In the genomic region with DNA sequence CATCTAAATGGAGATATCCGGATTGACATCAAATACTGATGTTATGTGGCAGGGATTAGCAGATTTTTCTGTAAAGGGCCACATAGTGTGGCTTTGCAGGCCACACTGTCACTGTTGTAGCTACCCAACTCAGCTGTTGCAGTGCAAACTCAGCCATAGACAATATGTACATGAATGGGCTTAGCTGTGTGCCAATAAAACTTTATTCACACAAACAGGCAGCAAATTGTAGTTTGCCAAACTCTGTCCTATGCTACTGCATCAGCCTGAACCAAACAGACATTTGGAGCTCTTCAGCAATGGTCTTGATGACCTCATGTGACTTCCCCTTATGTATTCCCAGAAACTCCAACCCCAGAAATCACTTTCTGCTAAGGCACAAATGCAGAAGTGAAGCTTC, we compare ENCODE assay signal across 1 cellular context.
TF ChIP-seq lines count a peak whose summit lies in the region.

No MANE protein-coding gene starts in this region.

TF ChIP-seq in GM23338, 12 proteins besides CTCF, POLR2A, EP300 and RAD21 (continued from another document):
- TF ChIP-seq, protein P1, sequence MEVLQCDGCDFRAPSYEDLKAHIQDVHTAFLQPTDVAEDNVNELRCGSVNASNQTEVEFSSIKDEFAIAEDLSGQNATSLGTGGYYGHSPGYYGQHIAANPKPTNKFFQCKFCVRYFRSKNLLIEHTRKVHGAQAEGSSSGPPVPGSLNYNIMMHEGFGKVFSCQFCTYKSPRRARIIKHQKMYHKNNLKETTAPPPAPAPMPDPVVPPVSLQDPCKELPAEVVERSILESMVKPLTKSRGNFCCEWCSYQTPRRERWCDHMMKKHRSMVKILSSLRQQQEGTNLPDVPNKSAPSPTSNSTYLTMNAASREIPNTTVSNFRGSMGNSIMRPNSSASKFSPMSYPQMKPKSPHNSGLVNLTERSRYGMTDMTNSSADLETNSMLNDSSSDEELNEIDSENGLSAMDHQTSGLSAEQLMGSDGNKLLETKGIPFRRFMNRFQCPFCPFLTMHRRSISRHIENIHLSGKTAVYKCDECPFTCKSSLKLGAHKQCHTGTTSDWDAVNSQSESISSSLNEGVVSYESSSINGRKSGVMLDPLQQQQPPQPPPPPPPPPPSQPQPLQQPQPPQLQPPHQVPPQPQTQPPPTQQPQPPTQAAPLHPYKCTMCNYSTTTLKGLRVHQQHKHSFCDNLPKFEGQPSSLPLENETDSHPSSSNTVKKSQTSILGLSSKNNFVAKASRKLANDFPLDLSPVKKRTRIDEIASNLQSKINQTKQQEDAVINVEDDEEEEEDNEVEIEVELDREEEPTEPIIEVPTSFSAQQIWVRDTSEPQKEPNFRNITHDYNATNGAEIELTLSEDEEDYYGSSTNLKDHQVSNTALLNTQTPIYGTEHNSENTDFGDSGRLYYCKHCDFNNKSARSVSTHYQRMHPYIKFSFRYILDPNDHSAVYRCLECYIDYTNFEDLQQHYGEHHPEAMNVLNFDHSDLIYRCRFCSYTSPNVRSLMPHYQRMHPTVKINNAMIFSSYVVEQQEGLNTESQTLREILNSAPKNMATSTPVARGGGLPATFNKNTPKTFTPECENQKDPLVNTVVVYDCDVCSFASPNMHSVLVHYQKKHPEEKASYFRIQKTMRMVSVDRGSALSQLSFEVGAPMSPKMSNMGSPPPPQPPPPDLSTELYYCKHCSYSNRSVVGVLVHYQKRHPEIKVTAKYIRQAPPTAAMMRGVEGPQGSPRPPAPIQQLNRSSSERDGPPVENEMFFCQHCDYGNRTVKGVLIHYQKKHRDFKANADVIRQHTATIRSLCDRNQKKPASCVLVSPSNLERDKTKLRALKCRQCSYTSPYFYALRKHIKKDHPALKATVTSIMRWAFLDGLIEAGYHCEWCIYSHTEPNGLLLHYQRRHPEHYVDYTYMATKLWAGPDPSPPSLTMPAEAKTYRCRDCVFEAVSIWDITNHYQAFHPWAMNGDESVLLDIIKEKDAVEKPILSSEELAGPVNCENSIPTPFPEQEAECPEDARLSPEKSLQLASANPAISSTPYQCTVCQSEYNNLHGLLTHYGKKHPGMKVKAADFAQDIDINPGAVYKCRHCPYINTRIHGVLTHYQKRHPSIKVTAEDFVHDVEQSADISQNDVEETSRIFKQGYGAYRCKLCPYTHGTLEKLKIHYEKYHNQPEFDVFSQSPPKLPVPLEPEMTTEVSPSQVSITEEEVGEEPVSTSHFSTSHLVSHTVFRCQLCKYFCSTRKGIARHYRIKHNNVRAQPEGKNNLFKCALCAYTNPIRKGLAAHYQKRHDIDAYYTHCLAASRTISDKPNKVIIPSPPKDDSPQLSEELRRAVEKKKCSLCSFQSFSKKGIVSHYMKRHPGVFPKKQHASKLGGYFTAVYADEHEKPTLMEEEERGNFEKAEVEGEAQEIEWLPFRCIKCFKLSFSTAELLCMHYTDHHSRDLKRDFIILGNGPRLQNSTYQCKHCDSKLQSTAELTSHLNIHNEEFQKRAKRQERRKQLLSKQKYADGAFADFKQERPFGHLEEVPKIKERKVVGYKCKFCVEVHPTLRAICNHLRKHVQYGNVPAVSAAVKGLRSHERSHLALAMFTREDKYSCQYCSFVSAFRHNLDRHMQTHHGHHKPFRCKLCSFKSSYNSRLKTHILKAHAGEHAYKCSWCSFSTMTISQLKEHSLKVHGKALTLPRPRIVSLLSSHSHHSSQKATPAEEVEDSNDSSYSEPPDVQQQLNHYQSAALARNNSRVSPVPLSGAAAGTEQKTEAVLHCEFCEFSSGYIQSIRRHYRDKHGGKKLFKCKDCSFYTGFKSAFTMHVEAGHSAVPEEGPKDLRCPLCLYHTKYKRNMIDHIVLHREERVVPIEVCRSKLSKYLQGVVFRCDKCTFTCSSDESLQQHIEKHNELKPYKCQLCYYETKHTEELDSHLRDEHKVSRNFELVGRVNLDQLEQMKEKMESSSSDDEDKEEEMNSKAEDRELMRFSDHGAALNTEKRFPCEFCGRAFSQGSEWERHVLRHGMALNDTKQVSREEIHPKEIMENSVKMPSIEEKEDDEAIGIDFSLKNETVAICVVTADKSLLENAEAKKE (CRISPR knock-in tag; IDR thresholded peaks at IDR 0.05), result no peak
- TF ChIP-seq EZH2phosphoT487 (IDR thresholded peaks at IDR 0.05; ENCODE audit: unreplicated experiment) (no peak), CREB1 (CRISPR knock-in tag; IDR thresholded peaks at IDR 0.05; ENCODE audit: low read depth) (no peak), JUNB (IDR thresholded peaks at IDR 0.05; ENCODE audit: unreplicated experiment) (no peak), ZNF331 (CRISPR knock-in tag; IDR thresholded peaks at IDR 0.05; ENCODE audit: low read depth) (no peak)
TF ChIP-seq in GM23338: peak in this region for 0.
